In the genomic region with DNA sequence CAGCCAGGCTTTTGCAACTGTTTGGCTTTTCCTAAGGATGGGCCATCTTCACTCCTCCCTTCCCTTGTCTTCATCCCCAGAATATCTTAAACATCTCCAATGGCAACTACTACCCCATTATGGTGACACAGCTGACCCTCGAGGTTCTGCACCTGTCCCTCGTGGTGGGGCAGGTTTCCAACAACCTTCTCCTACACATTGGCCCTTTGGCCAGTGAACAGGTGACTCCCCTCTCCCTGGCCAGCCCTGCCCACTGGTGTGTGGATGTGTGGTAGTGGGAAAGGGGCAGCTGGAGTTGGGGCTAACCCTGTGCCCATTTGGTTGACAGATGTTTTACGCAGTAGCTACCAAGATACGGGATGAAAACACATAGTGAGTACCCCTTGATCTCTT, we compare ENCODE assay signal across 1 cellular context.
TF ChIP-seq lines count a peak whose summit lies in the region.

No MANE protein-coding gene starts in this region.

TF ChIP-seq in HepG2, 621 proteins besides CTCF, POLR2A, EP300 and RAD21 (continued from another document):
- TF ChIP-seq, protein P1, sequence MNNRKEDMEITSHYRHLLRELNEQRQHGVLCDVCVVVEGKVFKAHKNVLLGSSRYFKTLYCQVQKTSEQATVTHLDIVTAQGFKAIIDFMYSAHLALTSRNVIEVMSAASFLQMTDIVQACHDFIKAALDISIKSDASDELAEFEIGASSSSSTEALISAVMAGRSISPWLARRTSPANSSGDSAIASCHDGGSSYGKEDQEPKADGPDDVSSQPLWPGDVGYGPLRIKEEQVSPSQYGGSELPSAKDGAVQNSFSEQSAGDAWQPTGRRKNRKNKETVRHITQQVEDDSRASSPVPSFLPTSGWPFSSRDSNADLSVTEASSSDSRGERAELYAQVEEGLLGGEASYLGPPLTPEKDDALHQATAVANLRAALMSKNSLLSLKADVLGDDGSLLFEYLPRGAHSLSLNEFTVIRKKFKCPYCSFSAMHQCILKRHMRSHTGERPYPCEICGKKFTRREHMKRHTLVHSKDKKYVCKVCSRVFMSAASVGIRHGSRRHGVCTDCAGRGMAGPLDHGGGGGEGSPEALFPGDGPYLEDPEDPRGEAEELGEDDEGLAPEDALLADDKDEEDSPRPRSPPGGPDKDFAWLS (CRISPR knock-in tag; IDR thresholded peaks at IDR 0.05; ENCODE audit: borderline replicate concordance) = no peak
- TF ChIP-seq, protein P2, sequence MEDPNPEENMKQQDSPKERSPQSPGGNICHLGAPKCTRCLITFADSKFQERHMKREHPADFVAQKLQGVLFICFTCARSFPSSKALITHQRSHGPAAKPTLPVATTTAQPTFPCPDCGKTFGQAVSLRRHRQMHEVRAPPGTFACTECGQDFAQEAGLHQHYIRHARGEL (CRISPR knock-in tag; IDR thresholded peaks at IDR 0.05) = 0 out of 2 replicates have a peak, but pooled peaks have one; percentile 52
- TF ChIP-seq, protein P3, sequence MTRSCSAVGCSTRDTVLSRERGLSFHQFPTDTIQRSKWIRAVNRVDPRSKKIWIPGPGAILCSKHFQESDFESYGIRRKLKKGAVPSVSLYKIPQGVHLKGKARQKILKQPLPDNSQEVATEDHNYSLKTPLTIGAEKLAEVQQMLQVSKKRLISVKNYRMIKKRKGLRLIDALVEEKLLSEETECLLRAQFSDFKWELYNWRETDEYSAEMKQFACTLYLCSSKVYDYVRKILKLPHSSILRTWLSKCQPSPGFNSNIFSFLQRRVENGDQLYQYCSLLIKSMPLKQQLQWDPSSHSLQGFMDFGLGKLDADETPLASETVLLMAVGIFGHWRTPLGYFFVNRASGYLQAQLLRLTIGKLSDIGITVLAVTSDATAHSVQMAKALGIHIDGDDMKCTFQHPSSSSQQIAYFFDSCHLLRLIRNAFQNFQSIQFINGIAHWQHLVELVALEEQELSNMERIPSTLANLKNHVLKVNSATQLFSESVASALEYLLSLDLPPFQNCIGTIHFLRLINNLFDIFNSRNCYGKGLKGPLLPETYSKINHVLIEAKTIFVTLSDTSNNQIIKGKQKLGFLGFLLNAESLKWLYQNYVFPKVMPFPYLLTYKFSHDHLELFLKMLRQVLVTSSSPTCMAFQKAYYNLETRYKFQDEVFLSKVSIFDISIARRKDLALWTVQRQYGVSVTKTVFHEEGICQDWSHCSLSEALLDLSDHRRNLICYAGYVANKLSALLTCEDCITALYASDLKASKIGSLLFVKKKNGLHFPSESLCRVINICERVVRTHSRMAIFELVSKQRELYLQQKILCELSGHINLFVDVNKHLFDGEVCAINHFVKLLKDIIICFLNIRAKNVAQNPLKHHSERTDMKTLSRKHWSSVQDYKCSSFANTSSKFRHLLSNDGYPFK (CRISPR knock-in tag; IDR thresholded peaks at IDR 0.05; ENCODE audit: borderline replicate concordance) = no peak
- TF ChIP-seq ZNF432 (CRISPR knock-in tag; IDR thresholded peaks at IDR 0.05; ENCODE audit: borderline replicate concordance) (no peak), SALL1 (CRISPR knock-in tag; IDR thresholded peaks at IDR 0.05) (no peak), SP140L (CRISPR knock-in tag; IDR thresholded peaks at IDR 0.05; ENCODE audit: borderline replicate concordance) (no peak), IRF2 (CRISPR knock-in tag; IDR thresholded peaks at IDR 0.05) (no peak), ZSCAN31 (CRISPR knock-in tag; IDR thresholded peaks at IDR 0.05; ENCODE audit: low read depth) (no peak), FOSL1 (CRISPR knock-in tag; IDR thresholded peaks at IDR 0.05; ENCODE audit: borderline replicate concordance) (no peak), ZNF234 (CRISPR knock-in tag; conservative IDR thresholded peaks at IDR 0.05) (no peak), ZNF782 (CRISPR knock-in tag; IDR thresholded peaks at IDR 0.05; ENCODE audit: borderline replicate concordance) (no peak), TMF1 (CRISPR knock-in tag; IDR thresholded peaks at IDR 0.05; ENCODE audit: low read depth) (0 out of 2 replicates have a peak, but pooled peaks have one; percentile 61), EHMT2 (IDR thresholded peaks at IDR 0.05; ENCODE audit: borderline replicate concordance, low read depth, low read length) (0 out of 2 replicates have a peak, but pooled peaks have one; percentile 60), PAF1 (CRISPR knock-in tag; IDR thresholded peaks at IDR 0.05) (0 out of 2 replicates have a peak, but pooled peaks have one; percentile 70), TCF7 (IDR thresholded peaks at IDR 0.05; ENCODE audit: low read depth) (no peak), MBNL3 (CRISPR knock-in tag; conservative IDR thresholded peaks at IDR 0.05) (no peak), EEA1 (CRISPR knock-in tag; IDR thresholded peaks at IDR 0.05; ENCODE audit: borderline replicate concordance) (peak; percentile 13; the same call in 1 of the 2 replicates), RARG (CRISPR knock-in tag; IDR thresholded peaks at IDR 0.05; ENCODE audit: low read depth) (no peak)
- TF ChIP-seq, protein P4, sequence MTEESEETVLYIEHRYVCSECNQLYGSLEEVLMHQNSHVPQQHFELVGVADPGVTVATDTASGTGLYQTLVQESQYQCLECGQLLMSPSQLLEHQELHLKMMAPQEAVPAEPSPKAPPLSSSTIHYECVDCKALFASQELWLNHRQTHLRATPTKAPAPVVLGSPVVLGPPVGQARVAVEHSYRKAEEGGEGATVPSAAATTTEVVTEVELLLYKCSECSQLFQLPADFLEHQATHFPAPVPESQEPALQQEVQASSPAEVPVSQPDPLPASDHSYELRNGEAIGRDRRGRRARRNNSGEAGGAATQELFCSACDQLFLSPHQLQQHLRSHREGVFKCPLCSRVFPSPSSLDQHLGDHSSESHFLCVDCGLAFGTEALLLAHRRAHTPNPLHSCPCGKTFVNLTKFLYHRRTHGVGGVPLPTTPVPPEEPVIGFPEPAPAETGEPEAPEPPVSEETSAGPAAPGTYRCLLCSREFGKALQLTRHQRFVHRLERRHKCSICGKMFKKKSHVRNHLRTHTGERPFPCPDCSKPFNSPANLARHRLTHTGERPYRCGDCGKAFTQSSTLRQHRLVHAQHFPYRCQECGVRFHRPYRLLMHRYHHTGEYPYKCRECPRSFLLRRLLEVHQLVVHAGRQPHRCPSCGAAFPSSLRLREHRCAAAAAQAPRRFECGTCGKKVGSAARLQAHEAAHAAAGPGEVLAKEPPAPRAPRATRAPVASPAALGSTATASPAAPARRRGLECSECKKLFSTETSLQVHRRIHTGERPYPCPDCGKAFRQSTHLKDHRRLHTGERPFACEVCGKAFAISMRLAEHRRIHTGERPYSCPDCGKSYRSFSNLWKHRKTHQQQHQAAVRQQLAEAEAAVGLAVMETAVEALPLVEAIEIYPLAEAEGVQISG (CRISPR knock-in tag; IDR thresholded peaks at IDR 0.05) = no peak
- TF ChIP-seq, protein P5, sequence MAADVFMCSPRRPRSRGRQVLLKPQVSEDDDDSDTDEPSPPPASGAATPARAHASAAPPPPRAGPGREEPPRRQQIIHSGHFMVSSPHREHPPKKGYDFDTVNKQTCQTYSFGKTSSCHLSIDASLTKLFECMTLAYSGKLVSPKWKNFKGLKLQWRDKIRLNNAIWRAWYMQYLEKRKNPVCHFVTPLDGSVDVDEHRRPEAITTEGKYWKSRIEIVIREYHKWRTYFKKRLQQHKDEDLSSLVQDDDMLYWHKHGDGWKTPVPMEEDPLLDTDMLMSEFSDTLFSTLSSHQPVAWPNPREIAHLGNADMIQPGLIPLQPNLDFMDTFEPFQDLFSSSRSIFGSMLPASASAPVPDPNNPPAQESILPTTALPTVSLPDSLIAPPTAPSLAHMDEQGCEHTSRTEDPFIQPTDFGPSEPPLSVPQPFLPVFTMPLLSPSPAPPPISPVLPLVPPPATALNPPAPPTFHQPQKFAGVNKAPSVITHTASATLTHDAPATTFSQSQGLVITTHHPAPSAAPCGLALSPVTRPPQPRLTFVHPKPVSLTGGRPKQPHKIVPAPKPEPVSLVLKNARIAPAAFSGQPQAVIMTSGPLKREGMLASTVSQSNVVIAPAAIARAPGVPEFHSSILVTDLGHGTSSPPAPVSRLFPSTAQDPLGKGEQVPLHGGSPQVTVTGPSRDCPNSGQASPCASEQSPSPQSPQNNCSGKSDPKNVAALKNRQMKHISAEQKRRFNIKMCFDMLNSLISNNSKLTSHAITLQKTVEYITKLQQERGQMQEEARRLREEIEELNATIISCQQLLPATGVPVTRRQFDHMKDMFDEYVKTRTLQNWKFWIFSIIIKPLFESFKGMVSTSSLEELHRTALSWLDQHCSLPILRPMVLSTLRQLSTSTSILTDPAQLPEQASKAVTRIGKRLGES (CRISPR knock-in tag; IDR thresholded peaks at IDR 0.05; ENCODE audit: borderline replicate concordance) = no peak
- TF ChIP-seq, protein P6, sequence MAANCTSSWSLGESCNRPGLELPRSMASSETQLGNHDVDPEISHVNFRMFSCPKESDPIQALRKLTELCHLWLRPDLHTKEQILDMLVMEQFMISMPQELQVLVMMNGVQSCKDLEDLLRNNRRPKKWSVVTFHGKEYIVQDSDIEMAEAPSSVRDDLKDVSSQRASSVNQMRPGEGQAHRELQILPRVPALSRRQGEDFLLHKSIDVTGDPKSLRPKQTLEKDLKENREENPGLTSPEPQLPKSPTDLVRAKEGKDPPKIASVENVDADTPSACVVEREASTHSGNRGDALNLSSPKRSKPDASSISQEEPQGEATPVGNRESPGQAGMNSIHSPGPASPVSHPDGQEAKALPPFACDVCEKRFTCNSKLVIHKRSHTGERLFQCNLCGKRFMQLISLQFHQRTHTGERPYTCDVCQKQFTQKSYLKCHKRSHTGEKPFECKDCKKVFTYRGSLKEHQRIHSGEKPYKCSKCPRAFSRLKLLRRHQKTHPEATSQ (CRISPR knock-in tag; IDR thresholded peaks at IDR 0.05; ENCODE audit: borderline replicate concordance) = 0 out of 2 replicates have a peak, but pooled peaks have one; percentile 18
- TF ChIP-seq, protein P7, sequence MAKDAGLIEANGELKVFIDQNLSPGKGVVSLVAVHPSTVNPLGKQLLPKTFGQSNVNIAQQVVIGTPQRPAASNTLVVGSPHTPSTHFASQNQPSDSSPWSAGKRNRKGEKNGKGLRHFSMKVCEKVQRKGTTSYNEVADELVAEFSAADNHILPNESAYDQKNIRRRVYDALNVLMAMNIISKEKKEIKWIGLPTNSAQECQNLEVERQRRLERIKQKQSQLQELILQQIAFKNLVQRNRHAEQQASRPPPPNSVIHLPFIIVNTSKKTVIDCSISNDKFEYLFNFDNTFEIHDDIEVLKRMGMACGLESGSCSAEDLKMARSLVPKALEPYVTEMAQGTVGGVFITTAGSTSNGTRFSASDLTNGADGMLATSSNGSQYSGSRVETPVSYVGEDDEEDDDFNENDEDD (CRISPR knock-in tag; IDR thresholded peaks at IDR 0.05; ENCODE audit: borderline replicate concordance) = no peak
- TF ChIP-seq, protein P8, sequence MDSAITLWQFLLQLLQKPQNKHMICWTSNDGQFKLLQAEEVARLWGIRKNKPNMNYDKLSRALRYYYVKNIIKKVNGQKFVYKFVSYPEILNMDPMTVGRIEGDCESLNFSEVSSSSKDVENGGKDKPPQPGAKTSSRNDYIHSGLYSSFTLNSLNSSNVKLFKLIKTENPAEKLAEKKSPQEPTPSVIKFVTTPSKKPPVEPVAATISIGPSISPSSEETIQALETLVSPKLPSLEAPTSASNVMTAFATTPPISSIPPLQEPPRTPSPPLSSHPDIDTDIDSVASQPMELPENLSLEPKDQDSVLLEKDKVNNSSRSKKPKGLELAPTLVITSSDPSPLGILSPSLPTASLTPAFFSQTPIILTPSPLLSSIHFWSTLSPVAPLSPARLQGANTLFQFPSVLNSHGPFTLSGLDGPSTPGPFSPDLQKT (CRISPR knock-in tag; IDR thresholded peaks at IDR 0.05; ENCODE audit: borderline replicate concordance) = no peak
- TF ChIP-seq, protein P9, sequence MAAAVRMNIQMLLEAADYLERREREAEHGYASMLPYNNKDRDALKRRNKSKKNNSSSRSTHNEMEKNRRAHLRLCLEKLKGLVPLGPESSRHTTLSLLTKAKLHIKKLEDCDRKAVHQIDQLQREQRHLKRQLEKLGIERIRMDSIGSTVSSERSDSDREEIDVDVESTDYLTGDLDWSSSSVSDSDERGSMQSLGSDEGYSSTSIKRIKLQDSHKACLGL (CRISPR knock-in tag; IDR thresholded peaks at IDR 0.05) = no peak
TF ChIP-seq in HepG2: peak in this region for 49.
